In the genomic region with DNA sequence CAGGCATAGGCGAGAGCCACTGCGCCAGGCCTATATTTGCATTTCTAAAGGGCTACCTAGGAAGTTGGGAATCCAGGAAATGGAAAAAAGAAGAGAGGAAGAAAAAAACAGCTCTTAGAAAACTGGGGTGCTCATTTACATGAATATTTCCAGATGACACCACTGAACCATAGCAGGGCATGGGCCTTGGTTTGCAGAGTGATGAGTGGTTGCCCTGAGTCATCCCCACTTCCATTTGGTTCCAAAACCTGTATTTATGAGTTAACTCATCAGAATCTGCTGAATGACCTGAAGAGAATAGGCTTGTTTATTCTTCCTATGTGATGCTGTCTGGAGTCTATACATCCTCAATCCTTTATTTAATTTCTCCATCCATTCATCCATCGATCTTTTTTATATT, we compare ENCODE assay signal across 1 cellular context.
TF ChIP-seq lines count a peak whose summit lies in the region.

No MANE protein-coding gene starts in this region.

TF ChIP-seq in GM23338, 12 proteins besides CTCF, POLR2A, EP300 and RAD21 (continued from another document):
- TF ChIP-seq ETS1 (IDR thresholded peaks at IDR 0.05), result no peak
- no peak for TF ChIP-seq POLR2AphosphoS5 (IDR thresholded peaks at IDR 0.05; ENCODE audit: low read depth)
- TF ChIP-seq JUNB (IDR thresholded peaks at IDR 0.05; ENCODE audit: unreplicated experiment), result no peak
- TF ChIP-seq ZNF331 (CRISPR knock-in tag; IDR thresholded peaks at IDR 0.05; ENCODE audit: low read depth), result no peak
- TF ChIP-seq ZNF114 (CRISPR knock-in tag; IDR thresholded peaks at IDR 0.05), result no peak
- no peak for TF ChIP-seq ZNF462 (CRISPR knock-in tag; IDR thresholded peaks at IDR 0.05)
- no peak for TF ChIP-seq REST (IDR thresholded peaks at IDR 0.05; ENCODE audit: unreplicated experiment)
- TF ChIP-seq NANOG (IDR thresholded peaks at IDR 0.05; ENCODE audit: borderline replicate concordance), result no peak
- TF ChIP-seq EZH2 (IDR thresholded peaks at IDR 0.05; ENCODE audit: low read depth, unreplicated experiment), result no peak
